8 cellular contexts compared by ENCODE assay signal in the genomic region with DNA sequence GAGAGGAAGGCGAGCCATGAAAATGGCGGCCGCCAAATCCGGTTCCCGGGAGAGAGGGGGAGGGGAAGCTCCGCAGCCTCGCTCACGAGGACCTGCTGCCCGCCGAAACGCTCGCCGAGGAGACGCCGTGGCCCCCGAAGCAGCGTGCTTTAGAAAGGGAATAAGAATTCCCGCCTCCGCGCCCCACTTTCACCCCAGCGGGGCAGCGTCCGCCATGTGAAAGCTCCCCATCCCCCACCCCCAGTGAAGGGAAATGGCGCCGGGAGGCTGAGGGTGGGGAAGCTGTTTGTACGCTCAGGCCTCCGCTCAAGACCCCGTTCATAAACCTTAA. TPM values are rescaled to one million over a fixed set of nuclear protein-coding genes. Genes with fewer than 3 reads are reported as not detected.
DNase-seq lines count a peak whose midpoint lies in the region; ATAC-seq, FAIRE-seq and TF ChIP-seq lines count a peak whose summit lies in the region.

No MANE protein-coding gene starts in this region.

- H3K9me3 ChIP-seq in BE2C (no peaks in the 10 kb centered on the region), HepG2 (ENCODE audit: low read length) (no peaks in the 10 kb centered on the region)

- CTCF ChIA-PET in activated CD4-positive, alpha-beta T cell treated with anti-CD3 and anti-CD28 coated beads for 36 hours (lab: Charles Lee): interaction anchor here (0.7 to 4.6 kb wide), 5 partner anchors 9 to 306 kb away, joined by 3 to 24 read pairs (median 3); no protein-coding TSS in a partner anchor
- CTCF ChIA-PET in HepG2 (lab: Yijun Ruan, JAX; ENCODE audit: low intra/inter-chr PET ratio, low total read pairs): no interaction called here

- H3K9me3 Mint-ChIP-seq in activated CD4-positive, alpha-beta T cell treated with anti-CD3 and anti-CD28 coated beads for 36 hours (ENCODE audit: low read depth): no peaks in the 10 kb centered on the region

- FAIRE-seq in HepG2 (lab: Jason Lieb, UNC): no peak

- peaks cover 68% of the 10 kb centered on the region for H3K36me3 ChIP-seq in BE2C
- peaks cover 8 to 26% of the 10 kb centered on the region in 2 experiments for H3K36me3 ChIP-seq in HepG2 (replicated peaks in 1 of 2; ENCODE audit: control insufficient read depth in 1 of 2, insufficient read depth in 2 of 2, low read length in 2 of 2)

- no peak overlapping the region for H2AFZ ChIP-seq in HepG2 (ENCODE audit: low read length)

- peak overlapping the region; percentile 100 for H3K4me3 Mint-ChIP-seq in activated CD4-positive, alpha-beta T cell treated with anti-CD3 and anti-CD28 coated beads for 36 hours

- TF ChIP-seq POLR2A in HepG2 (IDR thresholded peaks at IDR 0.05; ENCODE audit: insufficient read depth in 1 of 2, low read depth in 2 of 2, low read length in 2 of 2): no peak

- POLR2A ChIA-PET in activated CD4-positive, alpha-beta T cell treated with anti-CD3 and anti-CD28 coated beads for 36 hours (lab: Charles Lee): interaction anchor here (0.6 to 4.6 kb wide), 12 partner anchors 8 to 232 kb away, joined by 3 to 68 read pairs (median 4); no protein-coding TSS in a partner anchor
- POLR2A ChIA-PET in HepG2 (lab: Yijun Ruan, JAX): interaction anchor here (0.6 to 5.8 kb wide), 17 partner anchors 8 to 934 kb away, joined by 3 to 40 read pairs (median 4); a partner anchor contains a TSS

- TF ChIP-seq CTCF in BE2C (IDR thresholded peaks at IDR 0.05; ENCODE audit: low read depth, low read length) (no peak), HepG2 (CRISPR knock-in tag; IDR thresholded peaks at IDR 0.05) (no peak)

- peaks cover 82% of the 10 kb centered on the region for H3K36me3 Mint-ChIP-seq in activated CD4-positive, alpha-beta T cell treated with anti-CD3 and anti-CD28 coated beads for 36 hours (ENCODE audit: low read depth)

- peak overlapping the region; percentile 100 for H3K9ac ChIP-seq in HepG2 (ENCODE audit: insufficient read depth, low read depth, low read length)

- TSS peak; percentile 45 for BruUV-seq in HepG2 (replicated peaks; lab: Mats Ljungman, UMichigan)

- intact Hi-C loops in activated CD4-positive, alpha-beta T cell treated with anti-CD3 and anti-CD28 coated beads for 36 hours (cut with DNase I, micrococcal nuclease): loop anchor here (1.0 to 5.0 kb wide), 9 partner anchors 44 to 1628 kb away; a partner anchor contains a TSS
- intact Hi-C loops in HepG2 (cut with micrococcal nuclease; ENCODE audit: unreplicated experiment): loop anchor here (5.0 kb wide), 3 partner anchors 92 to 167 kb away; a partner anchor contains a TSS

- H3K4me1 ChIP-seq in BE2C (peaks cover 9% of the 10 kb centered on the region; the same call in 1 of the 2 replicates), HepG2 (ENCODE audit: insufficient read depth, low read length) (peaks cover 43% of the 10 kb centered on the region)

- H3K27ac Mint-ChIP-seq in activated CD4-positive, alpha-beta T cell treated with anti-CD3 and anti-CD28 coated beads for 36 hours: peak overlapping the region; percentile 100

- H3K27me3 ChIP-seq in BE2C: no peaks in the 10 kb centered on the region
- no peaks in the 10 kb centered on the region; a peak in 1 of 5 replicates for H3K27me3 ChIP-seq in HepG2 (ENCODE audit: control insufficient read depth in 1 of 2, insufficient read depth in 2 of 2, low read length in 2 of 2)

- H3K79me2 ChIP-seq in HepG2 (ENCODE audit: insufficient read depth, low read length): peaks cover 89% of the 10 kb centered on the region

- TF ChIP-seq EP300 in HepG2 (IDR thresholded peaks at IDR 0.05; ENCODE audit: low read depth in 2 of 2, low read length in 2 of 2) (no peak), HepG2 (CRISPR knock-in tag; IDR thresholded peaks at IDR 0.05; ENCODE audit: borderline replicate concordance) (no peak)

- ATAC-seq in GM21528 (IDR thresholded peaks at IDR 0.05; ENCODE audit: low FRiP score, unreplicated experiment) (peak; percentile 14), HepG2 (peak; percentile 56), GM21526 (IDR thresholded peaks at IDR 0.05; ENCODE audit: low FRiP score, unreplicated experiment) (no peak)
- ATAC-seq in activated CD4-positive, alpha-beta T cell treated with anti-CD3 and anti-CD28 coated beads for 36 hours: peak; percentile 17

- in situ Hi-C loops in HepG2 (cut with HindIII; ENCODE audit: extremely low pct_ligation_motif_present, low pct_unique_long_range_greater_than_20kb): loop anchor here (10.0 kb wide), 1 partner anchor 165 kb away; no protein-coding TSS in a partner anchor

- H3K4me1 Mint-ChIP-seq in activated CD4-positive, alpha-beta T cell treated with anti-CD3 and anti-CD28 coated beads for 36 hours: peaks cover 36% of the 10 kb centered on the region

- H4K20me1 ChIP-seq in HepG2 (ENCODE audit: insufficient read depth, low read length): peaks cover 68% of the 10 kb centered on the region

- H3K4me3 ChIP-seq in BE2C (ENCODE audit: low read depth, low read length): peak overlapping the region; percentile 85
- H3K4me3 ChIP-seq in HepG2 (replicated peaks in 1 of 3; ENCODE audit: insufficient read depth in 1 of 3, low read depth in 2 of 3, low read length in 3 of 3): peak overlapping the region; percentile 99

- TF ChIP-seq RAD21 in HepG2 (CRISPR knock-in tag; IDR thresholded peaks at IDR 0.05): no peak

- H3K27ac ChIP-seq in HepG2 (ENCODE audit: extremely low read length, insufficient read depth, low read length): peak overlapping the region; percentile 99

- peak overlapping the region; percentile 77 for H3K4me2 ChIP-seq in HepG2 (ENCODE audit: low read depth, low read length)

- WGBS in HepG2 (ENCODE audit: low lambda C conversion rate): 3% methylated on average over 10 of the region's 28 CpGs

- H3K27me3 Mint-ChIP-seq in activated CD4-positive, alpha-beta T cell treated with anti-CD3 and anti-CD28 coated beads for 36 hours: no peaks in the 10 kb centered on the region

- DNase-seq in BE2C (peak; percentile 72), NCI-H2107 (lab: John Stamatoyannopoulos, UW) (peak; percentile 63), cerebellum (ENCODE audit: low spot score) (peak; percentile 55), HepG2 (ENCODE audit: low spot score) (no peak)
- DNase-seq in activated CD4-positive, alpha-beta T cell treated with anti-CD3 and anti-CD28 coated beads for 36 hours: peak; percentile 88
- peak; percentile 78 for DNase-seq in stimulated activated CD4-positive, alpha-beta T cell treated with anti-CD3 and anti-CD28 coated beads, Interleukin-4, amount 100 ng/mL, for 1 hour

RNA-seq across cellular contexts. Expression of a gene that starts 0.5 kb away (rescaled TPM):
- 559 TPM for polyA plus RNA-seq in BE2C (2012; ENCODE audit: insufficient read depth, insufficient read length, low read depth)
- 100 to 1,000 TPM; 600 to 996 TPM for total RNA-seq in activated CD4-positive, alpha-beta T cell treated with anti-CD3 and anti-CD28 coated beads for 36 hours
- total RNA-seq in cerebellum: 193 TPM
- total RNA-seq in HepG2 (2016; rRNA removed; fragmentation: Illumina TruSeq; extraction: Trizol): 412 and 636 TPM in 2 replicates
- total RNA-seq in HepG2 (2016; cell fraction: cytosol; rRNA removed; fragmentation: Illumina TruSeq; extraction: Trizol; ENCODE audit: low read depth): 31.5 and 36.0 TPM in 2 replicates
- total RNA-seq in HepG2 (2016; cell fraction: insoluble cytoplasmic fraction; rRNA removed; fragmentation: Illumina TruSeq; extraction: Trizol): 434 and 632 TPM in 2 replicates
- 69.3 and 71.5 TPM in 2 replicates for total RNA-seq in HepG2 (2016; cell fraction: membrane; rRNA removed; fragmentation: Illumina TruSeq; extraction: Trizol)
- total RNA-seq in HepG2 (2016; cell fraction: nucleus; rRNA removed; fragmentation: Illumina TruSeq; extraction: Trizol): 305 and 307 TPM in 2 replicates
- 144 and 193 TPM in 2 replicates for polyA plus RNA-seq in HepG2 (2011; rRNA removed)
- polyA plus RNA-seq in HepG2 (2011; cell fraction: cytosol; rRNA removed): 105 and 119 TPM in 2 replicates
- polyA plus RNA-seq in HepG2 (2011; cell fraction: nucleus; rRNA removed): 173 and 254 TPM in 2 replicates
- 348 and 727 TPM in 2 replicates for polyA plus RNA-seq in HepG2 (2012)
- 50.3 and 54.5 TPM in 2 replicates for polyA plus RNA-seq in HepG2 (2016; cell fraction: cytosol; fragmentation: Illumina TruSeq; extraction: Trizol; ENCODE audit: low read depth)
- polyA plus RNA-seq in HepG2 (2016; cell fraction: insoluble cytoplasmic fraction; fragmentation: Illumina TruSeq; extraction: Trizol; ENCODE audit: low read depth): 1,958 and 2,163 TPM in 2 replicates
- polyA plus RNA-seq in HepG2 (2016; cell fraction: membrane; fragmentation: Illumina TruSeq; extraction: Trizol; ENCODE audit: low read depth): 95.2 and 104 TPM in 2 replicates
- polyA plus RNA-seq in HepG2 (2016; cell fraction: nucleus; fragmentation: Illumina TruSeq; extraction: Trizol; ENCODE audit: insufficient read depth, low read depth): 1,155 and 1,186 TPM in 2 replicates
- 47.8 and 128 TPM in 2 replicates for polyA minus RNA-seq in HepG2 (2011; rRNA and poly(A)+ RNA removed; ENCODE audit: low replicate concordance)
- polyA minus RNA-seq in HepG2 (2011; cell fraction: cytosol; rRNA and poly(A)+ RNA removed): 103 and 153 TPM in 2 replicates
- polyA minus RNA-seq in HepG2 (2011; cell fraction: nucleus; rRNA and poly(A)+ RNA removed): 372 and 389 TPM in 2 replicates

RNA-seq across cellular contexts. Expression of a gene that starts 1.5 kb away (rescaled TPM):
- 138 TPM for polyA plus RNA-seq in BE2C (2012; ENCODE audit: insufficient read depth, insufficient read length, low read depth)
- total RNA-seq in activated CD4-positive, alpha-beta T cell treated with anti-CD3 and anti-CD28 coated beads for 36 hours: 100 to 1,000 TPM; 173 to 300 TPM
- total RNA-seq in cerebellum (122 TPM), HepG2 (2016; rRNA removed; fragmentation: Illumina TruSeq; extraction: Trizol) (249 and 355 TPM in 2 replicates)
- total RNA-seq in HepG2 (2016; cell fraction: cytosol; rRNA removed; fragmentation: Illumina TruSeq; extraction: Trizol; ENCODE audit: low read depth): 79.1 and 86.5 TPM in 2 replicates
- total RNA-seq in HepG2 (2016; cell fraction: insoluble cytoplasmic fraction; rRNA removed; fragmentation: Illumina TruSeq; extraction: Trizol): 257 and 354 TPM in 2 replicates
- total RNA-seq in HepG2 (2016; cell fraction: membrane; rRNA removed; fragmentation: Illumina TruSeq; extraction: Trizol): 129 and 141 TPM in 2 replicates
- total RNA-seq in HepG2 (2016; cell fraction: nucleus; rRNA removed; fragmentation: Illumina TruSeq; extraction: Trizol): 151 and 169 TPM in 2 replicates
- 36.3 and 53.9 TPM in 2 replicates for polyA plus RNA-seq in HepG2 (2011; rRNA removed)
- 17.4 and 18.2 TPM in 2 replicates for polyA plus RNA-seq in HepG2 (2011; cell fraction: cytosol; rRNA removed)
- 60.4 and 70.5 TPM in 2 replicates for polyA plus RNA-seq in HepG2 (2011; cell fraction: nucleus; rRNA removed)
- 123 and 165 TPM in 2 replicates for polyA plus RNA-seq in HepG2 (2012)
- polyA plus RNA-seq in HepG2 (2016; cell fraction: cytosol; fragmentation: Illumina TruSeq; extraction: Trizol; ENCODE audit: low read depth): 76.0 and 83.8 TPM in 2 replicates
- polyA plus RNA-seq in HepG2 (2016; cell fraction: insoluble cytoplasmic fraction; fragmentation: Illumina TruSeq; extraction: Trizol; ENCODE audit: low read depth): 424 and 453 TPM in 2 replicates
- 117 TPM in 2 replicates for polyA plus RNA-seq in HepG2 (2016; cell fraction: membrane; fragmentation: Illumina TruSeq; extraction: Trizol; ENCODE audit: low read depth)
- polyA plus RNA-seq in HepG2 (2016; cell fraction: nucleus; fragmentation: Illumina TruSeq; extraction: Trizol; ENCODE audit: insufficient read depth, low read depth): 228 and 229 TPM in 2 replicates
- 10.5 and 24.1 TPM in 2 replicates for polyA minus RNA-seq in HepG2 (2011; rRNA and poly(A)+ RNA removed; ENCODE audit: low replicate concordance)
- 15.5 and 20.0 TPM in 2 replicates for polyA minus RNA-seq in HepG2 (2011; cell fraction: cytosol; rRNA and poly(A)+ RNA removed)
- polyA minus RNA-seq in HepG2 (2011; cell fraction: nucleus; rRNA and poly(A)+ RNA removed): 110 and 122 TPM in 2 replicates

RNA-seq across cellular contexts. Expression of a gene that starts 48.1 kb away (rescaled TPM):
- 4.2 TPM for polyA plus RNA-seq in BE2C (2012; ENCODE audit: insufficient read depth, insufficient read length, low read depth)
- total RNA-seq in activated CD4-positive, alpha-beta T cell treated with anti-CD3 and anti-CD28 coated beads for 36 hours: 10 to 100 TPM; 19.9 to 23.8 TPM
- total RNA-seq in cerebellum (11.7 TPM), HepG2 (2016; rRNA removed; fragmentation: Illumina TruSeq; extraction: Trizol) (8.8 and 19.4 TPM in 2 replicates)
- total RNA-seq in HepG2 (2016; cell fraction: cytosol; rRNA removed; fragmentation: Illumina TruSeq; extraction: Trizol; ENCODE audit: low read depth): 0.53 and 1.2 TPM in 2 replicates
- 9.2 and 13.8 TPM in 2 replicates for total RNA-seq in HepG2 (2016; cell fraction: insoluble cytoplasmic fraction; rRNA removed; fragmentation: Illumina TruSeq; extraction: Trizol)
- 2.0 and 3.5 TPM in 2 replicates for total RNA-seq in HepG2 (2016; cell fraction: membrane; rRNA removed; fragmentation: Illumina TruSeq; extraction: Trizol)
- 13.7 and 26.6 TPM in 2 replicates for total RNA-seq in HepG2 (2016; cell fraction: nucleus; rRNA removed; fragmentation: Illumina TruSeq; extraction: Trizol)
- 8.9 and 11.4 TPM in 2 replicates for polyA plus RNA-seq in HepG2 (2011; rRNA removed)
- polyA plus RNA-seq in HepG2 (2011; cell fraction: cytosol; rRNA removed): 4.1 and 7.8 TPM in 2 replicates
- 1.6 and 2.1 TPM in 2 replicates for polyA plus RNA-seq in HepG2 (2011; cell fraction: nucleus; rRNA removed)
- polyA plus RNA-seq in HepG2 (2012): 10.7 and 12.2 TPM in 2 replicates
- 0.64 and 0.67 TPM in 2 replicates for polyA plus RNA-seq in HepG2 (2016; cell fraction: cytosol; fragmentation: Illumina TruSeq; extraction: Trizol; ENCODE audit: low read depth)
- 8.0 and 8.2 TPM in 2 replicates for polyA plus RNA-seq in HepG2 (2016; cell fraction: insoluble cytoplasmic fraction; fragmentation: Illumina TruSeq; extraction: Trizol; ENCODE audit: low read depth)
- polyA plus RNA-seq in HepG2 (2016; cell fraction: membrane; fragmentation: Illumina TruSeq; extraction: Trizol; ENCODE audit: low read depth): 1.1 and 1.3 TPM in 2 replicates
- polyA plus RNA-seq in HepG2 (2016; cell fraction: nucleus; fragmentation: Illumina TruSeq; extraction: Trizol; ENCODE audit: insufficient read depth, low read depth): 19.6 and 24.6 TPM in 2 replicates
- polyA minus RNA-seq in HepG2 (2011; rRNA and poly(A)+ RNA removed; ENCODE audit: low replicate concordance): 0.07 and 5.9 TPM in 2 replicates
- polyA minus RNA-seq in HepG2 (2011; cell fraction: cytosol; rRNA and poly(A)+ RNA removed): 7.8 and 8.8 TPM in 2 replicates
- polyA minus RNA-seq in HepG2 (2011; cell fraction: nucleus; rRNA and poly(A)+ RNA removed): 3.7 and 7.1 TPM in 2 replicates
